ENCODE assay signal across 9 cellular contexts in genomic region chr15:101675796-101676582, GRCh38. TPM values are rescaled to one million over a fixed set of nuclear protein-coding genes. Genes with fewer than 3 reads are reported as not detected.
DNase-seq lines count a peak whose midpoint lies in the region; ATAC-seq and TF ChIP-seq lines count a peak whose summit lies in the region.
"Had no signal": no experiment of that assay in that cellular context is flagged by ENCODE, and none has a peak within 500 bp of the region (broad histone marks: within the 10 kb centered on the region; RNA-seq: fewer than 3 reads in every experiment).

No MANE protein-coding gene starts in this region.

- no peak for TF ChIP-seq EP300 in ovary (IDR thresholded peaks at IDR 0.05)

- H3K27ac ChIP-seq in SJSA1 (peak overlapping the region; percentile 90), ovary (no peak overlapping the region)

- peak; percentile 83 for ATAC-seq in GM21786 (IDR thresholded peaks at IDR 0.05; ENCODE audit: unreplicated experiment)
- ATAC-seq in Right ventricle myocardium inferior, result no peak
- ATAC-seq: K562 had no signal

- peak; percentile 78 for DNase-seq in GM03348 (ENCODE audit: low spot score)
- DNase-seq in SJSA1 (ENCODE audit: low read depth in 1 of 2, low spot score in 2 of 2), result peak; percentile 68 to 83
- DNase-seq in glomerular visceral epithelial cell (ENCODE audit: extremely low spot score), result peak; percentile 31
- no peak for DNase-seq in RKO (ENCODE audit: low spot score)
- DNase-seq in ovary, result no peak
- DNase-seq in Right ventricle myocardium inferior (ENCODE audit: missing footprints), result no peak
- DNase-seq in DMS153 (lab: John Stamatoyannopoulos, UW), result no peak

- 83 to 86% (median 83%) methylated on average over 16 of the region's 16 CpGs for WGBS in ovary, 3 donors

- no peaks in the 10 kb centered on the region for H3K9me3 ChIP-seq in SJSA1 (replicated peaks)
- no peaks in the 10 kb centered on the region for H3K9me3 ChIP-seq in ovary

- intact Hi-C loops in ovary (cut with DNase I), result no loop called here
- intact Hi-C loops in Right ventricle myocardium inferior (cut with DNase I), result no loop called here

- H3K4me3 ChIP-seq in SJSA1 (peak overlapping the region; percentile 23), ovary (no peak overlapping the region)
- H3K4me3 ChIP-seq: K562 had no signal

- TF ChIP-seq POLR2A in ovary (IDR thresholded peaks at IDR 0.05), result no peak

- no peak for TF ChIP-seq CTCF in ovary (IDR thresholded peaks at IDR 0.05)

- H3K27me3 ChIP-seq in SJSA1 (replicated peaks) (no peaks in the 10 kb centered on the region), ovary (no peaks in the 10 kb centered on the region)

- peaks cover 32% of the 10 kb centered on the region for H3K36me3 ChIP-seq in SJSA1
- no peaks in the 10 kb centered on the region for H3K36me3 ChIP-seq in ovary

- H3K4me1 ChIP-seq in SJSA1 (replicated peaks) (peaks cover 35% of the 10 kb centered on the region), ovary (ENCODE audit: insufficient read depth) (no peaks in the 10 kb centered on the region)

RNA-seq across cellular contexts. Expression of gene TM2D3, which starts 23.8 kb away (rescaled TPM):
- total RNA-seq in SJSA1 (2014; rRNA removed; shearing (Covaris generic)), result 45.7 and 50.5 TPM in 2 replicates
- total RNA-seq in ovary (10 to 100 TPM; 46.0 to 76.9 (median 57.3) TPM), Right ventricle myocardium inferior (49.9 TPM)
- polyA plus RNA-seq in ovary, result 10 to 100 TPM; 46.5 to 70.7 TPM

RNA-seq across cellular contexts. Expression of gene TARS3, which starts 48.3 kb away (rescaled TPM):
- 20.7 and 30.2 TPM in 2 replicates for total RNA-seq in SJSA1 (2014; rRNA removed; shearing (Covaris generic))
- total RNA-seq in ovary (10 to 100 TPM; 11.9 to 23.5 (median 15.9) TPM), Right ventricle myocardium inferior (31.9 TPM)
- polyA plus RNA-seq in ovary, result 10 to 100 TPM; 10.1 to 15.3 TPM

Comparison
In these comparisons a context has a peak if more than half of its experiments do, and no peak if none do; other contexts are left out.
1. DNase-seq: peak in GM03348 (single experiment), SJSA1 (2 of 2) and glomerular visceral epithelial cell (single experiment); none in RKO (single experiment), ovary (0 of 5), Right ventricle myocardium inferior (single experiment) and DMS153 (single experiment).